In genomic region chr2:203683932-203684556, GRCh38 we compare ENCODE assay signal across 8 cellular contexts. TPM values are rescaled to one million over a fixed set of nuclear protein-coding genes. Genes with fewer than 3 reads are reported as not detected.
DNase-seq lines count a peak whose midpoint lies in the region; ATAC-seq and TF ChIP-seq lines count a peak whose summit lies in the region.

No MANE protein-coding gene starts in this region.

- no peaks in the 10 kb centered on the region for H3K36me3 ChIP-seq in transverse colon

- ATAC-seq in HG02840 (IDR thresholded peaks at IDR 0.05; ENCODE audit: low FRiP score, unreplicated experiment) (peak; percentile 65), SK-N-SH treated with all-trans-retinoic acid at 6 μM for 48 hours (peak; percentile 48)

- peak overlapping the region in 3 of 4 donors; percentile 20 to 44 (median 32) for H3K27ac ChIP-seq in transverse colon

- TF ChIP-seq CTCF in transverse colon (IDR thresholded peaks at IDR 0.05) = no peak

- TF ChIP-seq EP300 in transverse colon (IDR thresholded peaks at IDR 0.05; ENCODE audit: low read depth) = no peak

- in situ Hi-C loops in transverse colon (cut with MboI; ENCODE audit: low pct_ligation_motif_present in 1 of 4, low pct_unique_long_range_greater_than_20kb in 1 of 4, low sequenced_read_pairs in 3 of 4) = no loop called here

- H3K4me3 ChIP-seq in transverse colon = no peak overlapping the region

- no peaks in the 10 kb centered on the region for H3K9me3 Mint-ChIP-seq in activated naive CD4-positive, alpha-beta T cell treated with anti-CD3 and anti-CD28 coated beads for 36 hours

- no peaks in the 10 kb centered on the region for H3K36me3 Mint-ChIP-seq in activated naive CD4-positive, alpha-beta T cell treated with anti-CD3 and anti-CD28 coated beads for 36 hours (ENCODE audit: low read depth)

- DNase-seq in activated naive CD4-positive, alpha-beta T cell treated with anti-CD3 and anti-CD28 coated beads for 36 hours = peak; percentile 77
- no peak for DNase-seq in activated naive CD4-positive, alpha-beta T cell treated with Interleukin-2 at 50 U/mL for 16 hours
- DNase-seq in iris pigment epithelial cell (ENCODE audit: low read depth) (peak; percentile 97), transverse colon (no peak), cortex of kidney (lab: John Stamatoyannopoulos, UW) (no peak), NCI-H748 (lab: John Stamatoyannopoulos, UW; ENCODE audit: unreplicated experiment) (no peak)

- no peak overlapping the region for H3K27ac Mint-ChIP-seq in activated naive CD4-positive, alpha-beta T cell treated with anti-CD3 and anti-CD28 coated beads for 36 hours

- H3K27me3 ChIP-seq in transverse colon = no peaks in the 10 kb centered on the region

- no peak overlapping the region for H3K4me3 Mint-ChIP-seq in activated naive CD4-positive, alpha-beta T cell treated with anti-CD3 and anti-CD28 coated beads for 36 hours

- peaks cover 0 to 19% (median 2%) of the 10 kb centered on the region in 4 donors for H3K4me1 ChIP-seq in transverse colon

- intact Hi-C loops in activated naive CD4-positive, alpha-beta T cell treated with anti-CD3 and anti-CD28 coated beads for 36 hours (cut with micrococcal nuclease) = loop anchor here (1.0 kb wide), 2 partner anchors 8 to 21 kb away; no protein-coding TSS in a partner anchor
- intact Hi-C loops in transverse colon (cut with DNase I; ENCODE audit: low total_unique reads) = no loop called here

- no peaks in the 10 kb centered on the region for H3K9me3 ChIP-seq in transverse colon

- no peak for TF ChIP-seq POLR2A in transverse colon (IDR thresholded peaks at IDR 0.05)

- CTCF ChIA-PET in activated naive CD4-positive, alpha-beta T cell treated with anti-CD3 and anti-CD28 coated beads for 36 hours (lab: Charles Lee) = interaction anchor here (0.6 to 0.7 kb wide), 2 partner anchors 8 to 851 kb away, joined by 3 to 4 read pairs; no protein-coding TSS in a partner anchor

- 86 to 87% methylated on average over 1 of the region's 1 CpG for WGBS in transverse colon (ENCODE audit: low coverage in 1 of 2), 2 donors

- peaks cover 32% of the 10 kb centered on the region for H3K4me1 Mint-ChIP-seq in activated naive CD4-positive, alpha-beta T cell treated with anti-CD3 and anti-CD28 coated beads for 36 hours (ENCODE audit: low read depth)

- no peaks in the 10 kb centered on the region for H3K27me3 Mint-ChIP-seq in activated naive CD4-positive, alpha-beta T cell treated with anti-CD3 and anti-CD28 coated beads for 36 hours (ENCODE audit: low read depth)

TF ChIP-seq in SK-N-SH treated with all-trans-retinoic acid at 6 μM for 48 hours, 23 proteins besides CTCF, POLR2A, EP300 and RAD21:
- no peak for TF ChIP-seq OSR1 (CRISPR knock-in tag; IDR thresholded peaks at IDR 0.05)
- peak; percentile 6; the same call in 1 of the 2 replicates for TF ChIP-seq ZNF8 (CRISPR knock-in tag; IDR thresholded peaks at IDR 0.05)
TF ChIP-seq in SK-N-SH treated with all-trans-retinoic acid at 6 μM for 48 hours: peak in this region for 1.

RNA-seq across cellular contexts. Expression of gene CD28, which starts 22.4 kb away (rescaled TPM):
- total RNA-seq in activated naive CD4-positive, alpha-beta T cell treated with anti-CD3 and anti-CD28 coated beads for 36 hours = 100 to 1,000 TPM; 165 to 167 TPM
- total RNA-seq in transverse colon = 1 to 10 TPM in 2 of 4 donors, under 1 TPM in 1, not detected in 1; 0.68 to 2.4 (median 1.5) TPM

Comparison
In these comparisons a context has a peak if more than half of its experiments do, and no peak if none do; other contexts are left out.
1. DNase-seq: peak in activated naive CD4-positive, alpha-beta T cell treated with anti-CD3 and anti-CD28 coated beads for 36 hours (single experiment) and iris pigment epithelial cell (single experiment); none in activated naive CD4-positive, alpha-beta T cell treated with Interleukin-2 at 50 U/mL for 16 hours (single experiment), transverse colon (single experiment), cortex of kidney (single experiment) and NCI-H748 (single experiment).
2. RNA of gene CD28, which starts 22.4 kb away (total RNA-seq): 165 to 167 TPM in activated naive CD4-positive, alpha-beta T cell treated with anti-CD3 and anti-CD28 coated beads for 36 hours; 0.68 to 2.4 TPM in transverse colon; every median in the first group is over 10 times any median in the second.